Comparison of ENCODE assay signal across 10 cellular contexts in genomic region chr1:77757066-77757584, GRCh38. TPM values are rescaled to one million over a fixed set of nuclear protein-coding genes. Genes with fewer than 3 reads are reported as not detected.
A peak's percentile ranks its signal among the peaks of the same experiment; 100 is the strongest.
DNase-seq lines count a peak whose midpoint lies in the region; ATAC-seq, FAIRE-seq and TF ChIP-seq lines count a peak whose summit lies in the region.
"Had no signal": no experiment of that assay in that cellular context is flagged by ENCODE, and none has a peak within 500 bp of the region (broad histone marks: within the 10 kb centered on the region; RNA-seq: fewer than 3 reads in every experiment).

No MANE protein-coding gene starts in this region.

- intact Hi-C loops in GM12878 (cut with micrococcal nuclease; ENCODE audit: unreplicated experiment), result no loop called here
- intact Hi-C loops in natural killer cell (cut with micrococcal nuclease), result no loop called here

- H3K36me3 ChIP-seq in BLaER1 (peaks cover 9% of the 10 kb centered on the region), GM12878 (ENCODE audit: control insufficient read depth in 2 of 2, insufficient read depth in 2 of 2, low read length in 1 of 2) (no peaks in the 10 kb centered on the region)

- H3K27me3 Mint-ChIP-seq in IgD-negative memory B cell, result no peaks in the 10 kb centered on the region
- no peaks in the 10 kb centered on the region for H3K27me3 Mint-ChIP-seq in natural killer cell (ENCODE audit: low read depth in 2 of 2)

- POLR2A ChIA-PET in GM12878 (lab: Charles Lee), result interaction anchor here (1.4 kb wide), 1 partner anchor 11 kb away, joined by 4 read pairs; no protein-coding TSS in a partner anchor

- SMC1A ChIA-PET in GM12878 (lab: Charles Lee; ENCODE audit: uncharacterized antibody, unreplicated experiment), result interaction anchor here (1.0 to 2.1 kb wide), 7 partner anchors 14 to 217 kb away, joined by 3 to 9 read pairs (median 3); no protein-coding TSS in a partner anchor

- H3K27ac Mint-ChIP-seq in IgD-negative memory B cell (peak overlapping the region; percentile 47 to 84 (median 74)), natural killer cell (peak overlapping the region; percentile 97)

- TF ChIP-seq POLR2A in GM12878 (IDR thresholded peaks at IDR 0.05; ENCODE audit: low read depth, low read length), result no peak

- in situ Hi-C loops in GM12878 (cut with MboI), result loop anchor here (25.0 kb wide), 1 partner anchor 880 kb away; the partner anchor contains the start of gene IFI44

- no peak overlapping the region for H3K9ac ChIP-seq in BLaER1
- no peak overlapping the region; the same call in 1 of the 2 replicates for H3K9ac ChIP-seq in GM12878 (ENCODE audit: control insufficient read depth, insufficient read depth, low read length)

- no TSS peak for BruUV-seq in GM12878 (replicated peaks; lab: Mats Ljungman, UMichigan)

- DNase-seq in GM12878 (ENCODE audit: low read depth, low spot score), result no peak
- no peak for DNase-seq in natural killer cell
- no peak for DNase-seq in stimulated activated CD4-positive, alpha-beta T cell treated with anti-CD3 and anti-CD28 coated beads, Interleukin-1b, Interleukin-23, amount 100 ng/mL, for 48 hours
- no peak for DNase-seq in GM19238 (ENCODE audit: insufficient read length, low spot score)
- DNase-seq in SW480 (ENCODE audit: low spot score), result no peak
- DNase-seq: NCI-H446 treated with DMSO at 0.1 percent for 48 hours, SW 1271 had no signal

- H3K4me1 ChIP-seq in BLaER1, result peaks cover 38% of the 10 kb centered on the region
- H3K4me1 ChIP-seq in GM12878 (ENCODE audit: control insufficient read depth, insufficient read depth, low read length), result peaks cover 8% of the 10 kb centered on the region; the same call in 1 of the 2 replicates

- FAIRE-seq in GM12878 (lab: Jason Lieb, UNC), result no peak

- whole genome bisulfite sequencing in GM12878 (ENCODE audit: insufficient coverage, insufficient replicate concordance, low lambda C conversion rate, missing lambda C conversion rate), result 57% methylated on average over 1 of the region's 1 CpG

- H3K36me3 Mint-ChIP-seq in IgD-negative memory B cell (peaks cover 2% of the 10 kb centered on the region), natural killer cell (no peaks in the 10 kb centered on the region)

- no peak for ATAC-seq in GM12878
- ATAC-seq in natural killer cell, result no peak
- no peak for ATAC-seq in GM18861 (IDR thresholded peaks at IDR 0.05; ENCODE audit: unreplicated experiment)

- H3K9me3 ChIP-seq in BLaER1 (peaks cover 6% of the 10 kb centered on the region; the same call in 1 of the 2 replicates), GM12878 (replicated peaks; ENCODE audit: control insufficient read depth, insufficient read depth, low read length) (no peaks in the 10 kb centered on the region)

- H3K9me3 Mint-ChIP-seq in IgD-negative memory B cell (no peaks in the 10 kb centered on the region), natural killer cell (no peaks in the 10 kb centered on the region)

- H2AFZ ChIP-seq in GM12878 (ENCODE audit: control insufficient read depth, low read depth, low read length), result no peak overlapping the region

- H4K20me1 ChIP-seq in BLaER1 (peaks cover 72% of the 10 kb centered on the region), GM12878 (ENCODE audit: control insufficient read depth, insufficient read depth) (0 out of 2 replicates have a peak, but pooled peaks cover 3% of the 10 kb centered on the region)

- CTCF ChIA-PET in GM12878 (lab: Yijun Ruan, JAX), result interaction anchor here (0.8 to 1.4 kb wide), 3 partner anchors 10 to 61 kb away, joined by 4 read pairs; no protein-coding TSS in a partner anchor

- TF ChIP-seq EP300 in GM12878 (IDR thresholded peaks at IDR 0.05; ENCODE audit: borderline replicate concordance in 1 of 2, control insufficient read depth in 1 of 2, low read depth in 2 of 2, low read length in 2 of 2), result no peak

- H3K27ac ChIP-seq in BLaER1 (no peak overlapping the region), GM12878 (ENCODE audit: control insufficient read depth, insufficient read depth) (no peak overlapping the region; the same call in 1 of the 2 replicates)

- no peak overlapping the region for H3K4me3 ChIP-seq in BLaER1
- peak overlapping the region; percentile 55; the same call in 1 of the 2 replicates for H3K4me3 ChIP-seq in GM12878

- H3K4me3 Mint-ChIP-seq in IgD-negative memory B cell (peak overlapping the region in 3 of 4 donors; percentile 61 to 98 (median 90)), natural killer cell (peak overlapping the region; percentile 76)

- H3K27me3 ChIP-seq in BLaER1 (no peaks in the 10 kb centered on the region), GM12878 (replicated peaks in 1 of 2; ENCODE audit: control insufficient read depth in 2 of 2, insufficient read depth in 2 of 2, low read length in 1 of 2) (no peaks in the 10 kb centered on the region)

- TF ChIP-seq CTCF in GM12878 (IDR thresholded peaks at IDR 0.05 in 2 of 3, conservative IDR thresholded peaks at IDR 0.05 in 1 of 3; ENCODE audit: control insufficient read depth in 2 of 3, extremely low read depth in 1 of 3, insufficient read depth in 1 of 3, low read depth in 3 of 3, low read length in 3 of 3) (no peak), natural killer cell (IDR thresholded peaks at IDR 0.05) (no peak)

- RAD21 ChIA-PET in GM12878 (lab: Charles Lee; ENCODE audit: unreplicated experiment), result interaction anchor here (0.5 to 2.0 kb wide), 6 partner anchors 13 to 357 kb away, joined by 3 to 10 read pairs (median 5); partner anchors contain the start of gene MIGA1

- TF ChIP-seq RAD21 in GM12878 (IDR thresholded peaks at IDR 0.05; ENCODE audit: insufficient read depth, low read depth, low read length), result no peak

- H3K79me2 ChIP-seq in GM12878 (ENCODE audit: control insufficient read depth, insufficient read depth, low read length), result peaks cover 67% of the 10 kb centered on the region

- H3K4me2 ChIP-seq in BLaER1 (peak overlapping the region; percentile 85), GM12878 (ENCODE audit: control insufficient read depth, insufficient read depth) (peak overlapping the region; percentile 69)

- H3K4me1 Mint-ChIP-seq in IgD-negative memory B cell (peaks cover 29 to 39% (median 33%) of the 10 kb centered on the region in 3 donors), natural killer cell (peaks cover 36 to 41% of the 10 kb centered on the region in 2 donors)

TF ChIP-seq in GM12878, 131 proteins besides CTCF, POLR2A, EP300 and RAD21:
- TF ChIP-seq ZNF24 (IDR thresholded peaks at IDR 0.05), result no peak
- no peak for TF ChIP-seq NRF1 (conservative IDR thresholded peaks at IDR 0.05; ENCODE audit: low read depth, low read length)

RNA-seq across cellular contexts. Expression of gene USP33, which starts 2.5 kb away (rescaled TPM):
- polyA plus RNA-seq in IgD-negative memory B cell (30.1 TPM), GM12878 (2011; rRNA removed) (43.1 and 73.3 TPM in 2 replicates), GM12878 (2014; fragmentation: Illumina TruSeq; extraction: Trizol) (32.8 and 35.7 TPM in 2 replicates), GM12878 (2014; fragmentation: Nextera tagmentation; extraction: Ambion mirVana) (10 to 100 TPM; 13.1 to 15.4 TPM), GM12878 (2014; rRNA removed) (24.0 and 28.1 TPM in 2 replicates), GM12878 (2016; fragmentation: Nextera tagmentation; extraction: Ambion mirVana) (10 to 100 TPM; 28.7 to 32.8 TPM)
- 176 and 193 TPM in 2 replicates for total RNA-seq in GM12878 (2013; cell fraction: nucleolus; rRNA removed)
- total RNA-seq in GM12878 (2014; rRNA removed) (39.2 and 48.0 TPM in 2 replicates), GM12878 (2014; rRNA removed; fragmentation: Illumina TruSeq; extraction: Trizol) (49.9 TPM in 2 replicates), GM12878 (2021) (27.7 and 31.7 TPM in 2 replicates), natural killer cell (100 to 1,000 TPM in 2 of 3 donors, 10 to 100 TPM in 1; 88.1 to 112 (median 101) TPM)
- polyA plus RNA-seq in GM12878 (2011; ENCODE audit: low read depth), result 13.4 TPM
- polyA plus RNA-seq in GM12878 (2011; cell fraction: cytosol; rRNA removed), result 14.2 and 15.2 TPM in 2 replicates
- polyA plus RNA-seq in GM12878 (2011; cell fraction: nucleus; rRNA removed), result 44.0 and 48.2 TPM in 2 replicates
- 18.7 and 22.0 TPM in 2 replicates for polyA plus RNA-seq in GM12878 (2012)
- 25.5 and 40.5 TPM in 2 replicates for polyA minus RNA-seq in GM12878 (2011; rRNA and poly(A)+ RNA removed)
- polyA minus RNA-seq in GM12878 (2011; cell fraction: cytosol; rRNA and poly(A)+ RNA removed), result 15.1 and 15.8 TPM in 2 replicates
- 35.2 and 48.1 TPM in 2 replicates for polyA minus RNA-seq in GM12878 (2011; cell fraction: nucleus; rRNA and poly(A)+ RNA removed)

RNA-seq across cellular contexts. Expression of gene MIGA1, which starts 22.3 kb away (rescaled TPM):
- polyA plus RNA-seq in IgD-negative memory B cell (9.1 TPM), GM12878 (2011; rRNA removed) (4.2 and 6.8 TPM in 2 replicates), GM12878 (2014; fragmentation: Illumina TruSeq; extraction: Trizol) (4.3 and 5.8 TPM in 2 replicates), GM12878 (2014; fragmentation: Nextera tagmentation; extraction: Ambion mirVana) (1 to 10 TPM; 1.3 to 1.7 TPM), GM12878 (2014; rRNA removed) (3.6 and 4.0 TPM in 2 replicates), GM12878 (2016; fragmentation: Nextera tagmentation; extraction: Ambion mirVana) (1 to 10 TPM; 4.2 to 5.0 TPM)
- 35.0 and 36.5 TPM in 2 replicates for total RNA-seq in GM12878 (2013; cell fraction: nucleolus; rRNA removed)
- total RNA-seq in GM12878 (2014; rRNA removed) (4.9 and 5.4 TPM in 2 replicates), GM12878 (2014; rRNA removed; fragmentation: Illumina TruSeq; extraction: Trizol) (6.4 and 7.2 TPM in 2 replicates), GM12878 (2021) (5.1 and 5.3 TPM in 2 replicates), natural killer cell (10 to 100 TPM; 13.6 to 16.9 (median 15.6) TPM)
- 3.5 TPM for polyA plus RNA-seq in GM12878 (2011; ENCODE audit: low read depth)
- 1.4 and 1.8 TPM in 2 replicates for polyA plus RNA-seq in GM12878 (2011; cell fraction: cytosol; rRNA removed)
- 2.5 and 2.9 TPM in 2 replicates for polyA plus RNA-seq in GM12878 (2011; cell fraction: nucleus; rRNA removed)
- 3.2 and 4.4 TPM in 2 replicates for polyA plus RNA-seq in GM12878 (2012)
- polyA minus RNA-seq in GM12878 (2011; rRNA and poly(A)+ RNA removed), result 7.3 and 8.1 TPM in 2 replicates
- polyA minus RNA-seq in GM12878 (2011; cell fraction: cytosol; rRNA and poly(A)+ RNA removed), result 1.8 and 2.1 TPM in 2 replicates
- polyA minus RNA-seq in GM12878 (2011; cell fraction: nucleus; rRNA and poly(A)+ RNA removed), result 7.0 and 11.2 TPM in 2 replicates
